In genomic region chr13:52010890-52011689, GRCh38 we compare ENCODE assay signal across 8 cellular contexts. TPM values are rescaled to one million over a fixed set of nuclear protein-coding genes. Genes with fewer than 3 reads are reported as not detected.
DNase-seq lines count a peak whose midpoint lies in the region; ATAC-seq and TF ChIP-seq lines count a peak whose summit lies in the region.

Gene ATP7B (minus strand): TSS chr13:52011450. CDS start chr13:52011337, 113 bp downstream.

- H3K9me3 Mint-ChIP-seq in activated CD4-positive, alpha-beta T cell treated with anti-CD3 and anti-CD28 coated beads for 36 hours (ENCODE audit: low read depth) = no peaks in the 10 kb centered on the region
- no peaks in the 10 kb centered on the region for H3K9me3 Mint-ChIP-seq in endothelial cell (ENCODE audit: unreplicated experiment)

- H3K4me1 Mint-ChIP-seq in activated CD4-positive, alpha-beta T cell treated with anti-CD3 and anti-CD28 coated beads for 36 hours = peaks cover 20% of the 10 kb centered on the region
- peaks cover 20% of the 10 kb centered on the region for H3K4me1 Mint-ChIP-seq in endothelial cell (ENCODE audit: unreplicated experiment)

- CTCF ChIA-PET in activated CD4-positive, alpha-beta T cell treated with anti-CD3 and anti-CD28 coated beads for 36 hours (lab: Charles Lee) = no interaction called here

- DNase-seq in HL-60 (ENCODE audit: low read depth in 1 of 2, low spot score in 1 of 2) = no peak
- no peak for DNase-seq in activated CD4-positive, alpha-beta T cell treated with anti-CD3 and anti-CD28 coated beads for 36 hours
- DNase-seq in endothelial cell (ENCODE audit: low spot score) = peak; percentile 43
- no peak for DNase-seq in Ammon's horn (ENCODE audit: low spot score)
- DNase-seq in DMS79 (lab: John Stamatoyannopoulos, UW) = no peak

- H3K4me3 ChIP-seq in HL-60 (replicated peaks; ENCODE audit: insufficient read depth, low read length) = peak within 1 kb of the TSS; percentile 100
- peak within 1 kb of the TSS; percentile 97 for H3K4me3 ChIP-seq in mucosa of stomach (ENCODE audit: low read length)
- peak within 1 kb of the TSS; percentile 91 to 100 (median 98) for H3K4me3 ChIP-seq in subcutaneous abdominal adipose tissue (ENCODE audit: low read depth in 1 of 5, low read length in 5 of 5)

- no peak for TF ChIP-seq CTCF in HL-60 (IDR thresholded peaks at IDR 0.05; ENCODE audit: insufficient read depth, low read length)
- TF ChIP-seq CTCF in endothelial cell (IDR thresholded peaks at IDR 0.05; ENCODE audit: unreplicated experiment) = no peak

- intact Hi-C loops in activated CD4-positive, alpha-beta T cell treated with anti-CD3 and anti-CD28 coated beads for 36 hours (cut with DNase I, micrococcal nuclease) = loop anchor here (2.0 to 5.0 kb wide), 3 partner anchors 184 to 1099 kb away; no protein-coding TSS in a partner anchor

- H3K9me3 ChIP-seq in mucosa of stomach (ENCODE audit: control insufficient read depth, low read length) (no peaks in the 10 kb centered on the region), subcutaneous abdominal adipose tissue (ENCODE audit: control insufficient read depth in 5 of 5, low read length in 5 of 5) (no peaks in the 10 kb centered on the region)

- H3K27ac ChIP-seq in HL-60 (replicated peaks) (peak within 1 kb of the TSS; percentile 71), subcutaneous abdominal adipose tissue (ENCODE audit: low read depth, low read length) (peak within 1 kb of the TSS; percentile 70)

- H3K9ac ChIP-seq in mucosa of stomach (ENCODE audit: low read length) (peak within 1 kb of the TSS; percentile 92), subcutaneous abdominal adipose tissue (ENCODE audit: low read length in 5 of 5) (peak within 1 kb of the TSS; percentile 79 to 96 (median 93))

- H3K4me3 Mint-ChIP-seq in activated CD4-positive, alpha-beta T cell treated with anti-CD3 and anti-CD28 coated beads for 36 hours = peak within 1 kb of the TSS; percentile 100
- H3K4me3 Mint-ChIP-seq in endothelial cell (ENCODE audit: unreplicated experiment) = peak within 1 kb of the TSS; percentile 100

- ATAC-seq in GM18498 (IDR thresholded peaks at IDR 0.05; ENCODE audit: unreplicated experiment) = peak; percentile 4
- no peak for ATAC-seq in activated CD4-positive, alpha-beta T cell treated with anti-CD3 and anti-CD28 coated beads for 36 hours

- peaks cover 14% of the 10 kb centered on the region for H3K4me1 ChIP-seq in mucosa of stomach (ENCODE audit: control insufficient read depth, insufficient read depth, low read length)
- H3K4me1 ChIP-seq in subcutaneous abdominal adipose tissue (ENCODE audit: control insufficient read depth in 5 of 5, insufficient read depth in 5 of 5, low read length in 5 of 5) = peaks cover 3 to 26% (median 25%) of the 10 kb centered on the region in 5 donors

- H3K27me3 ChIP-seq in HL-60 (ENCODE audit: insufficient read depth, poor library complexity, severe bottlenecking) = peaks cover 52% of the 10 kb centered on the region
- no peaks in the 10 kb centered on the region for H3K27me3 ChIP-seq in mucosa of stomach (ENCODE audit: control insufficient read depth, insufficient read depth, low read length)
- peaks cover 0 to 3% (median 0%) of the 10 kb centered on the region in 5 donors for H3K27me3 ChIP-seq in subcutaneous abdominal adipose tissue (ENCODE audit: control insufficient read depth in 5 of 5, insufficient read depth in 4 of 5, low read length in 5 of 5)

- H3K36me3 Mint-ChIP-seq in activated CD4-positive, alpha-beta T cell treated with anti-CD3 and anti-CD28 coated beads for 36 hours (ENCODE audit: low read depth) = peaks cover 8% of the 10 kb centered on the region
- H3K36me3 Mint-ChIP-seq in endothelial cell (ENCODE audit: low read depth, unreplicated experiment) = peaks cover 23% of the 10 kb centered on the region

- POLR2A ChIA-PET in activated CD4-positive, alpha-beta T cell treated with anti-CD3 and anti-CD28 coated beads for 36 hours (lab: Charles Lee) = interaction anchor here (0.5 kb wide), 1 partner anchor 105 kb away, joined by 5 read pairs; no protein-coding TSS in a partner anchor

- peaks cover 17% of the 10 kb centered on the region for H3K27me3 Mint-ChIP-seq in activated CD4-positive, alpha-beta T cell treated with anti-CD3 and anti-CD28 coated beads for 36 hours
- H3K27me3 Mint-ChIP-seq in endothelial cell (ENCODE audit: unreplicated experiment) = peaks cover 11% of the 10 kb centered on the region

- H3K36me3 ChIP-seq in mucosa of stomach (ENCODE audit: control insufficient read depth, insufficient read depth, low read length) (no peaks in the 10 kb centered on the region), subcutaneous abdominal adipose tissue (ENCODE audit: control insufficient read depth in 5 of 5, insufficient read depth in 5 of 5, low read length in 5 of 5) (no peaks in the 10 kb centered on the region)

- H3K27ac Mint-ChIP-seq in activated CD4-positive, alpha-beta T cell treated with anti-CD3 and anti-CD28 coated beads for 36 hours = peak within 1 kb of the TSS; percentile 91
- H3K27ac Mint-ChIP-seq in endothelial cell (ENCODE audit: unreplicated experiment) = peak within 1 kb of the TSS; percentile 100

RNA-seq across cellular contexts. Expression of gene ATP7B, which starts in this region (rescaled TPM):
- 1 to 10 TPM; 1.1 to 1.4 TPM for total RNA-seq in activated CD4-positive, alpha-beta T cell treated with anti-CD3 and anti-CD28 coated beads for 36 hours
- total RNA-seq in endothelial cell (ENCODE audit: unreplicated experiment) = 19.3 TPM
